ENCODE assay signal across 16 cellular contexts in genomic region chr2:164711246-164712138, GRCh38.
DNase-seq lines count a peak whose midpoint lies in the region; ATAC-seq and TF ChIP-seq lines count a peak whose summit lies in the region.
"Had no signal": no experiment of that assay in that cellular context is flagged by ENCODE, and none has a peak within 500 bp of the region (broad histone marks: within the 10 kb centered on the region; RNA-seq: fewer than 3 reads in every experiment).

No MANE protein-coding gene starts in this region.

- H3K4me1 ChIP-seq in Caco-2 (peaks cover 66% of the 10 kb centered on the region), lower lobe of right lung (peaks cover 7% of the 10 kb centered on the region), adrenal gland (replicated peaks in 1 of 2) (peaks cover 0 to 6% of the 10 kb centered on the region in 2 donors), neural progenitor cell (no peaks in the 10 kb centered on the region)
- H3K4me1 ChIP-seq: suprapubic skin had no signal

- H3K27ac Mint-ChIP-seq in Caco-2 (ENCODE audit: unreplicated experiment) (peak overlapping the region; percentile 40), neural progenitor cell (no peak overlapping the region)
- H3K27ac Mint-ChIP-seq: activated naive CD8-positive, alpha-beta T cell treated with anti-CD3 and anti-CD28 coated beads, Interleukin-2, amount 10 ng/mL, durations not matched to agents 7 days and 5 days; T-cell had no signal

- H4K20me1 ChIP-seq in neural progenitor cell (ENCODE audit: low read depth) = no peaks in the 10 kb centered on the region

- no peaks in the 10 kb centered on the region for H3K9me3 Mint-ChIP-seq in Caco-2 (ENCODE audit: unreplicated experiment)
- H3K9me3 Mint-ChIP-seq in neural progenitor cell = no peaks in the 10 kb centered on the region
- H3K9me3 Mint-ChIP-seq: activated naive CD8-positive, alpha-beta T cell treated with anti-CD3 and anti-CD28 coated beads, Interleukin-2, amount 10 ng/mL, durations not matched to agents 7 days and 5 days; T-cell had no signal

- no peaks in the 10 kb centered on the region for H3K9me3 ChIP-seq in Caco-2
- no peaks in the 10 kb centered on the region for H3K9me3 ChIP-seq in lower lobe of right lung
- no peaks in the 10 kb centered on the region for H3K9me3 ChIP-seq in adrenal gland (replicated peaks in 1 of 3)
- no peaks in the 10 kb centered on the region for H3K9me3 ChIP-seq in neural progenitor cell (ENCODE audit: low read depth)
- H3K9me3 ChIP-seq: heart right ventricle, suprapubic skin had no signal

- H3K4me3 ChIP-seq in Caco-2 (ENCODE audit: low read depth, low read length) (0 out of 2 replicates have a peak overlapping the region, but pooled peaks have one; percentile 3), lower lobe of right lung (no peak overlapping the region), adrenal gland (no peak overlapping the region), neural progenitor cell (no peak overlapping the region)
- H3K4me3 ChIP-seq: heart right ventricle, suprapubic skin had no signal

- H3K27me3 ChIP-seq in Caco-2 (replicated peaks; ENCODE audit: control insufficient read depth, insufficient read depth, low read length) = no peaks in the 10 kb centered on the region
- H3K27me3 ChIP-seq in lower lobe of right lung (ENCODE audit: low read depth) = no peaks in the 10 kb centered on the region
- H3K27me3 ChIP-seq in adrenal gland = no peaks in the 10 kb centered on the region
- H3K27me3 ChIP-seq in neural progenitor cell = no peaks in the 10 kb centered on the region
- H3K27me3 ChIP-seq: heart right ventricle, suprapubic skin had no signal

- ATAC-seq in HG02678 (IDR thresholded peaks at IDR 0.05; ENCODE audit: unreplicated experiment) (peak; percentile 41), lower lobe of right lung (peak; percentile 78 to 93), HG03439 (IDR thresholded peaks at IDR 0.05; ENCODE audit: unreplicated experiment) (no peak)
- ATAC-seq: heart right ventricle, T-cell had no signal

- peaks cover 1% of the 10 kb centered on the region; the same call in 1 of the 2 replicates for H3K36me3 ChIP-seq in Caco-2 (ENCODE audit: control insufficient read depth, insufficient read depth, low read length)
- H3K36me3 ChIP-seq in lower lobe of right lung = no peaks in the 10 kb centered on the region
- no peaks in the 10 kb centered on the region for H3K36me3 ChIP-seq in adrenal gland (replicated peaks in 1 of 2)
- H3K36me3 ChIP-seq in neural progenitor cell = no peaks in the 10 kb centered on the region
- H3K36me3 ChIP-seq: suprapubic skin had no signal

- BruUV-seq in Caco-2 (replicated peaks; lab: Mats Ljungman, UMichigan) = TSS peak; percentile 3

- TF ChIP-seq CTCF in Caco-2 (IDR thresholded peaks at IDR 0.05; ENCODE audit: insufficient read depth in 1 of 2, low read depth in 1 of 2, low read length in 1 of 2, severe bottlenecking in 1 of 2, unreplicated experiment in 1 of 2) (no peak), VCaP (conservative IDR thresholded peaks at IDR 0.05) (no peak), lower lobe of right lung (IDR thresholded peaks at IDR 0.05) (no peak), adrenal gland (IDR thresholded peaks at IDR 0.05) (no peak), neural progenitor cell (IDR thresholded peaks at IDR 0.05) (no peak)

- H3K36me3 Mint-ChIP-seq in Caco-2 (ENCODE audit: insufficient read depth, unreplicated experiment) (peaks cover 19% of the 10 kb centered on the region), neural progenitor cell (no peaks in the 10 kb centered on the region)
- H3K36me3 Mint-ChIP-seq: activated naive CD8-positive, alpha-beta T cell treated with anti-CD3 and anti-CD28 coated beads, Interleukin-2, amount 10 ng/mL, durations not matched to agents 7 days and 5 days; T-cell had no signal

- no peak overlapping the region for H3K9ac ChIP-seq in neural progenitor cell

- H3K4me1 Mint-ChIP-seq in Caco-2 (ENCODE audit: low read depth, unreplicated experiment) (peaks cover 38% of the 10 kb centered on the region), neural progenitor cell (no peaks in the 10 kb centered on the region)
- H3K4me1 Mint-ChIP-seq: activated naive CD8-positive, alpha-beta T cell treated with anti-CD3 and anti-CD28 coated beads, Interleukin-2, amount 10 ng/mL, durations not matched to agents 7 days and 5 days; T-cell had no signal

- H3K4me2 ChIP-seq in neural progenitor cell = no peak overlapping the region

- intact Hi-C loops in Caco-2 (cut with micrococcal nuclease; ENCODE audit: unreplicated experiment) = loop anchor here (1.0 to 2.0 kb wide), 5 partner anchors 18 to 399 kb away; partner anchors contain the start of gene GRB14
- intact Hi-C loops in lower lobe of right lung (cut with DNase I) = no loop called here
- intact Hi-C loops in adrenal gland (cut with DNase I) = no loop called here

- CTCF ChIA-PET in Caco-2 (lab: Charles Lee) = interaction anchor here (0.8 kb wide), 1 partner anchor 131 kb away, joined by 3 read pairs; no protein-coding TSS in a partner anchor

- 52 to 62% (median 54%) methylated on average over 1 of the region's 1 CpG for WGBS in adrenal gland, 4 donors

- H3K27me3 Mint-ChIP-seq in Caco-2 (ENCODE audit: insufficient read depth, unreplicated experiment) (no peaks in the 10 kb centered on the region), neural progenitor cell (ENCODE audit: insufficient read depth, low read depth) (no peaks in the 10 kb centered on the region)
- H3K27me3 Mint-ChIP-seq: T-cell had no signal

- H2AFZ ChIP-seq in neural progenitor cell (replicated peaks) = no peak overlapping the region

- H3K79me2 ChIP-seq in neural progenitor cell (ENCODE audit: low read depth) = no peaks in the 10 kb centered on the region

- no peak for TF ChIP-seq POLR2A in adrenal gland (IDR thresholded peaks at IDR 0.05)

- DNase-seq in Caco-2 (peak in 1 of 2 experiments; percentile 56), lower lobe of right lung (no peak), AML-193 (lab: John Stamatoyannopoulos, UW) (no peak), adrenal gland (no peak), neural progenitor cell (ENCODE audit: low spot score) (no peak)
- DNase-seq: activated CD4-positive, CD25-positive, alpha-beta regulatory T cell treated with anti-CD3 and anti-CD28 coated beads, Interleukin-2, amount 50 U/mL, for 72 hours; activated CD8-positive, alpha-beta memory T cell treated with anti-CD3 and anti-CD28 coated beads, Interleukin-2, amount 50 U/mL, for 48 hours; activated naive CD8-positive, alpha-beta T cell treated with anti-CD3 and anti-CD28 coated beads, Interleukin-2, amount 10 ng/mL, durations not matched to agents 7 days and 5 days; central memory CD4-positive, alpha-beta T cell; heart right ventricle; occipital lobe; T-cell had no signal

- peak overlapping the region; percentile 97 for H3K27ac ChIP-seq in VCaP
- no peak overlapping the region for H3K27ac ChIP-seq in lower lobe of right lung
- H3K27ac ChIP-seq in adrenal gland = no peak overlapping the region
- H3K27ac ChIP-seq in neural progenitor cell = no peak overlapping the region
- H3K27ac ChIP-seq: heart right ventricle, suprapubic skin had no signal

- POLR2A ChIA-PET in Caco-2 (lab: Charles Lee) = no interaction called here

- no peaks in the 10 kb centered on the region for H3F3A ChIP-seq in neural progenitor cell (ENCODE audit: low read depth)

- H3K4me3 Mint-ChIP-seq in Caco-2 (ENCODE audit: unreplicated experiment) (peak overlapping the region; percentile 59), neural progenitor cell (no peak overlapping the region)
- H3K4me3 Mint-ChIP-seq: activated naive CD8-positive, alpha-beta T cell treated with anti-CD3 and anti-CD28 coated beads, Interleukin-2, amount 10 ng/mL, durations not matched to agents 7 days and 5 days; T-cell had no signal
